ENCODE assay signal across 8 cellular contexts in the genomic region with DNA sequence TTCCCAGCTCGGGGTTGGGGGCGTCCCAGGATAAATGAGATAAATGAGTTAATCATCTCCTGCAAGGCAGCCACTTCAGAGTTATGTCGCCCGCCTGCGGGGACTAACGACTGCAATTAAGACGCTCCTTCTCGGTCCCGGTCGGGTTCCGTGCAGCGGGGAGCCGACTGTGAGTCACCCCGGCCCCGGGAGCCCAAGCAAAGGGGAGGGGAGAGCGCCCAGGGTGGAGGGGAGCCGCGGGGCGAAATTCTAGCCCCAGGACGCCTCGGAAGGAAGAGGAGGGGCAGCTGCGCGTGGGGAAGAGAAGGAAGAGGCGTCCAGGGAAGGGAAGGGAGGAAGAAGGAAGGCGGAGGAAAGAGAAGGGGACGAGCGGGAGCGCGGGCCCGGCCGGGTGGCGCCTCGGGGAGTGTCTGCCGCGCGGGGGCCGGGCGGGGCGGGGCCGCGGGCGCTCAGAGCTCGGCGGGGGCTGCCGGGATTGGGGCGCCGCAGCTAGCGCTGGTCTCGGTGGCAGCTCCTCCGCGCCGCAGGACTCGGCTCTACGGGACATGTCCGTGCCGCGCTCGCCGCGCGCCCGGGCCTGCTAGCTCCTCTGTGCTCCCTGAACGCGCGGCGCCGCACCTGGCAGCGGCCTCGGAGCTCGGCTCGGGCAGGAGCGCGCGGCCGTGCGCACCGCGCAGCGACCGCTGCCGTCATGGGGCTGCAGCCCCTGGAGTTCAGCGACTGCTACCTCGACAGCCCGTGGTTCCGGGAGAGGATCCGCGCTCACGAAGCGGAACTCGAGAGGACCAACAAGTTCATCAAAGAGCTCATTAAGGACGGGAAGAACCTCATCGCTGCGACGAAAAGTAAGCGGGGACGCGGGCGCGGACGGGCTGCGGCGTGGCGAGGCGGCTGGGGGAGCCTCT. TPM values are rescaled to one million over a fixed set of nuclear protein-coding genes. Genes with fewer than 3 reads are reported as not detected.
DNase-seq lines count a peak whose midpoint lies in the region; ATAC-seq and TF ChIP-seq lines count a peak whose summit lies in the region.

Gene ARHGAP10 (plus strand): TSS at position 478 of the 905 bp plus-strand sequence. CDS start 214 bp downstream, at position 692.

- H3K4me1 Mint-ChIP-seq in CD4-positive, alpha-beta memory T cell = peaks cover 30 to 47% (median 42%) of the 10 kb centered on the region in 4 donors
- peaks cover 17% of the 10 kb centered on the region for H3K4me1 Mint-ChIP-seq in activated naive CD8-positive, alpha-beta T cell treated with anti-CD3 and anti-CD28 coated beads, Interleukin-2, amount 10 ng/mL, durations not matched to agents 7 days and 5 days
- peaks cover 22% of the 10 kb centered on the region for H3K4me1 Mint-ChIP-seq in progenitor cell of endocrine pancreas (ENCODE audit: low read depth)

- peaks cover 0 to 11% of the 10 kb centered on the region in 2 donors for H3K36me3 Mint-ChIP-seq in CD4-positive, alpha-beta memory T cell
- peaks cover 1% of the 10 kb centered on the region for H3K36me3 Mint-ChIP-seq in activated naive CD8-positive, alpha-beta T cell treated with anti-CD3 and anti-CD28 coated beads, Interleukin-2, amount 10 ng/mL, durations not matched to agents 7 days and 5 days
- no peaks in the 10 kb centered on the region for H3K36me3 Mint-ChIP-seq in progenitor cell of endocrine pancreas (ENCODE audit: insufficient read depth)

- ATAC-seq in GM19395 (IDR thresholded peaks at IDR 0.05; ENCODE audit: unreplicated experiment) = peak; percentile 62
- ATAC-seq in HG03520 (IDR thresholded peaks at IDR 0.05; ENCODE audit: unreplicated experiment) = peak; percentile 53
- ATAC-seq in activated naive CD8-positive, alpha-beta T cell treated with anti-CD3 and anti-CD28 coated beads, Interleukin-2, amount 10 ng/mL, durations not matched to agents 7 days and 5 days (ENCODE audit: low read depth) = peak; percentile 81
- peak; percentile 84 for ATAC-seq in Right ventricle myocardium superior (ENCODE audit: poor library complexity)
- ATAC-seq in upper lobe of left lung (ENCODE audit: low FRiP score in 2 of 2) = peak; percentile 71 to 93

- no peaks in the 10 kb centered on the region for H3K27me3 Mint-ChIP-seq in CD4-positive, alpha-beta memory T cell
- H3K27me3 Mint-ChIP-seq in activated naive CD8-positive, alpha-beta T cell treated with anti-CD3 and anti-CD28 coated beads, Interleukin-2, amount 10 ng/mL, durations not matched to agents 7 days and 5 days = peaks cover 33% of the 10 kb centered on the region
- peaks cover 31% of the 10 kb centered on the region for H3K27me3 Mint-ChIP-seq in progenitor cell of endocrine pancreas

- H3K9me3 Mint-ChIP-seq in CD4-positive, alpha-beta memory T cell = peaks cover 0 to 1% (median 0%) of the 10 kb centered on the region in 8 donors
- H3K9me3 Mint-ChIP-seq in activated naive CD8-positive, alpha-beta T cell treated with anti-CD3 and anti-CD28 coated beads, Interleukin-2, amount 10 ng/mL, durations not matched to agents 7 days and 5 days = no peaks in the 10 kb centered on the region
- no peaks in the 10 kb centered on the region for H3K9me3 Mint-ChIP-seq in progenitor cell of endocrine pancreas (ENCODE audit: low read depth)

- no peaks in the 10 kb centered on the region for H3K27me3 ChIP-seq in CD4-positive, alpha-beta memory T cell (ENCODE audit: insufficient read depth, low read length)
- H3K27me3 ChIP-seq in upper lobe of left lung = no peaks in the 10 kb centered on the region

- peak within 1 kb of the TSS; percentile 91 to 97 (median 94) for H3K27ac Mint-ChIP-seq in CD4-positive, alpha-beta memory T cell
- peak within 1 kb of the TSS; percentile 79 for H3K27ac Mint-ChIP-seq in activated naive CD8-positive, alpha-beta T cell treated with anti-CD3 and anti-CD28 coated beads, Interleukin-2, amount 10 ng/mL, durations not matched to agents 7 days and 5 days
- peak within 1 kb of the TSS; percentile 93 for H3K27ac Mint-ChIP-seq in progenitor cell of endocrine pancreas

- no peak for TF ChIP-seq CTCF in progenitor cell of endocrine pancreas (IDR thresholded peaks at IDR 0.05; ENCODE audit: unreplicated experiment)
- no peak for TF ChIP-seq CTCF in upper lobe of left lung (IDR thresholded peaks at IDR 0.05)

- no peak for TF ChIP-seq EP300 in upper lobe of left lung (IDR thresholded peaks at IDR 0.05)

- H3K4me1 ChIP-seq in CD4-positive, alpha-beta memory T cell (ENCODE audit: insufficient read depth, low read length) = peaks cover 26% of the 10 kb centered on the region
- H3K4me1 ChIP-seq in upper lobe of left lung = peaks cover 0 to 34% (median 25%) of the 10 kb centered on the region in 4 donors

- WGBS in upper lobe of left lung, 2 donors = 0% methylated on average over 46 to 70 of the region's 104 CpGs

- POLR2A ChIA-PET in CD4-positive, alpha-beta memory T cell (lab: Charles Lee; ENCODE audit: partially characterized antibody) = interaction anchor here (0.6 to 3.8 kb wide), 25 partner anchors 7 to 711 kb away, joined by 3 to 34 read pairs (median 6); partner anchors contain the start of genes NR3C2, PRMT9 and TMEM184C
- POLR2A ChIA-PET in activated naive CD8-positive, alpha-beta T cell treated with anti-CD3 and anti-CD28 coated beads, Interleukin-2, amount 10 ng/mL, durations not matched to agents 7 days and 5 days (lab: Charles Lee) = interaction anchor here (0.5 to 1.8 kb wide), 8 partner anchors 10 to 711 kb away, joined by 3 to 8 read pairs (median 4); partner anchors contain the start of genes NR3C2, PRMT9 and TMEM184C

- peak within 1 kb of the TSS; percentile 57 for H3K27ac ChIP-seq in CD4-positive, alpha-beta memory T cell (ENCODE audit: low read depth, low read length)
- peak within 1 kb of the TSS; percentile 73 to 91 (median 87) for H3K27ac ChIP-seq in upper lobe of left lung

- intact Hi-C loops in CD4-positive, alpha-beta memory T cell (cut with micrococcal nuclease) = loop anchor here (1.0 to 5.0 kb wide), 7 partner anchors 24 to 1795 kb away; partner anchors contain the start of genes NR3C2, PRMT9, TMEM184C and ZNF827
- intact Hi-C loops in Right ventricle myocardium superior (cut with DNase I) = loop anchor here (5.0 kb wide), 1 partner anchor 130 kb away; no protein-coding TSS in a partner anchor

- no peaks in the 10 kb centered on the region for H3K36me3 ChIP-seq in CD4-positive, alpha-beta memory T cell (ENCODE audit: insufficient read depth, low read length)
- H3K36me3 ChIP-seq in upper lobe of left lung = no peaks in the 10 kb centered on the region

- peak; percentile 57 to 79 (median 65) for DNase-seq in CD4-positive, alpha-beta memory T cell
- DNase-seq in SKM-1 (lab: John Stamatoyannopoulos, UW; ENCODE audit: unreplicated experiment) = peak; percentile 51
- peak; percentile 72 for DNase-seq in activated naive CD8-positive, alpha-beta T cell treated with anti-CD3 and anti-CD28 coated beads, Interleukin-2, amount 10 ng/mL, durations not matched to agents 7 days and 5 days
- peak; percentile 88 for DNase-seq in Right ventricle myocardium superior
- peak; percentile 58 for DNase-seq in progenitor cell of endocrine pancreas (ENCODE audit: low spot score, unreplicated experiment)
- DNase-seq in upper lobe of left lung = peak; percentile 69 to 95

- peak in 2 of 4 donors; percentile 34 to 69 for TF ChIP-seq POLR2A in upper lobe of left lung (IDR thresholded peaks at IDR 0.05)

- H3K9me3 ChIP-seq in CD4-positive, alpha-beta memory T cell (ENCODE audit: control insufficient read depth in 1 of 2, low read length in 2 of 2) = no peaks in the 10 kb centered on the region
- no peaks in the 10 kb centered on the region for H3K9me3 ChIP-seq in upper lobe of left lung

- CTCF ChIA-PET in CD4-positive, alpha-beta memory T cell (lab: Charles Lee; ENCODE audit: partially characterized antibody) = interaction anchor here (0.9 to 3.0 kb wide), 12 partner anchors 10 to 712 kb away, joined by 3 to 48 read pairs (median 6); partner anchors contain the start of genes PRMT9 and TMEM184C

- peak within 1 kb of the TSS; percentile 90 to 97 (median 93) for H3K4me3 Mint-ChIP-seq in CD4-positive, alpha-beta memory T cell
- peak within 1 kb of the TSS; percentile 91 for H3K4me3 Mint-ChIP-seq in activated naive CD8-positive, alpha-beta T cell treated with anti-CD3 and anti-CD28 coated beads, Interleukin-2, amount 10 ng/mL, durations not matched to agents 7 days and 5 days
- peak within 1 kb of the TSS; percentile 88 for H3K4me3 Mint-ChIP-seq in progenitor cell of endocrine pancreas (ENCODE audit: low read depth)

- peak within 1 kb of the TSS; percentile 76 to 84 for H3K4me3 ChIP-seq in CD4-positive, alpha-beta memory T cell (ENCODE audit: low read length in 2 of 2)
- H3K4me3 ChIP-seq in upper lobe of left lung = peak within 1 kb of the TSS; percentile 67 to 87 (median 78)

RNA-seq across cellular contexts. Expression of gene ARHGAP10, which starts in this region (rescaled TPM):
- 1 to 10 TPM; 8.2 to 8.3 TPM for total RNA-seq in CD4-positive, alpha-beta memory T cell
- polyA plus RNA-seq in CD4-positive, alpha-beta memory T cell = 1 to 10 TPM; 6.4 to 7.4 TPM
- 1 to 10 TPM; 6.5 to 6.6 TPM for total RNA-seq in activated naive CD8-positive, alpha-beta T cell treated with anti-CD3 and anti-CD28 coated beads, Interleukin-2, amount 10 ng/mL, durations not matched to agents 7 days and 5 days
- total RNA-seq in Right ventricle myocardium superior (64.0 TPM), progenitor cell of endocrine pancreas (11.0 and 13.1 TPM in 2 replicates), upper lobe of left lung (10 to 100 TPM; 25.9 to 47.1 (median 29.5) TPM)

Comparison
In these comparisons a context has a peak if more than half of its experiments do, and no peak if none do; other contexts are left out.
1. Peak in every context shown above with its lines: DNase-seq, ATAC-seq, H3K4me3 ChIP-seq and H3K27ac ChIP-seq.